2 cellular contexts compared by ENCODE assay signal in genomic region chr15:39896837-39897236, GRCh38.
TF ChIP-seq lines count a peak whose summit lies in the region.

No MANE protein-coding gene starts in this region.

TF ChIP-seq in SK-N-SH, 30 proteins besides CTCF, POLR2A, EP300 and RAD21 (continued from another document):
- TF ChIP-seq ZBTB33 (IDR thresholded peaks at IDR 0.05; ENCODE audit: borderline replicate concordance, low read depth): no peak
- TF ChIP-seq GABPA (IDR thresholded peaks at IDR 0.05; ENCODE audit: low read depth): no peak
- no peak for TF ChIP-seq TAF1 (IDR thresholded peaks at IDR 0.05; ENCODE audit: borderline replicate concordance, low read depth, low read length)
- no peak for TF ChIP-seq SMC3 (IDR thresholded peaks at IDR 0.05; ENCODE audit: low read depth, low read length)

TF ChIP-seq in SK-N-SH treated with all-trans-retinoic acid at 6 μM for 48 hours, 23 proteins besides CTCF, POLR2A, EP300 and RAD21 (continued from another document):
- TF ChIP-seq CSRNP3 (CRISPR knock-in tag; IDR thresholded peaks at IDR 0.05) (no peak), ARNTL (CRISPR knock-in tag; IDR thresholded peaks at IDR 0.05; ENCODE audit: borderline replicate concordance, low read depth) (no peak), BACH2 (CRISPR knock-in tag; IDR thresholded peaks at IDR 0.05; ENCODE audit: borderline replicate concordance) (no peak), GLIS3 (CRISPR knock-in tag; IDR thresholded peaks at IDR 0.05) (no peak), ISL1 (CRISPR knock-in tag; IDR thresholded peaks at IDR 0.05) (no peak), POU6F1 (CRISPR knock-in tag; IDR thresholded peaks at IDR 0.05; ENCODE audit: borderline replicate concordance, low read depth) (no peak), ZNF8 (CRISPR knock-in tag; IDR thresholded peaks at IDR 0.05) (no peak), RARB (CRISPR knock-in tag; IDR thresholded peaks at IDR 0.05) (no peak), CSDC2 (CRISPR knock-in tag; IDR thresholded peaks at IDR 0.05) (no peak), TOX (CRISPR knock-in tag; IDR thresholded peaks at IDR 0.05; ENCODE audit: borderline replicate concordance) (no peak)
